ENCODE assay signal across 21 cellular contexts in genomic region chr12:1436015-1436414, GRCh38.
A peak's percentile ranks its signal among the peaks of the same experiment; 100 is the strongest.
DNase-seq lines count a peak whose midpoint lies in the region; TF ChIP-seq lines count a peak whose summit lies in the region.
"Had no signal": no experiment of that assay in that cellular context is flagged by ENCODE, and none has a peak within 500 bp of the region (broad histone marks: within the 10 kb centered on the region; RNA-seq: fewer than 3 reads in every experiment).

No MANE protein-coding gene starts in this region.

- H3K4me1 Mint-ChIP-seq in chondrocyte (ENCODE audit: low read depth) (peaks cover 24% of the 10 kb centered on the region), CD14-positive monocyte (no peaks in the 10 kb centered on the region)
- no peaks in the 10 kb centered on the region for H3K4me1 Mint-ChIP-seq in CD8-positive, alpha-beta memory T cell
- H3K4me1 Mint-ChIP-seq: GM23338 had no signal

- H3K27ac ChIP-seq in cardiac muscle cell (peak overlapping the region; percentile 98), left ventricle myocardium inferior (replicated peaks) (no peak overlapping the region), mucosa of rectum (ENCODE audit: low read depth in 2 of 2, low read length in 2 of 2) (peak overlapping the region; percentile 49 to 76)
- no peak overlapping the region for H3K27ac ChIP-seq in CD8-positive, alpha-beta memory T cell (ENCODE audit: low read depth, low read length)
- H3K27ac ChIP-seq: BLaER1 treated with 17β-estradiol and CSF1 and Interleukin-3, amounts not matched to agents 10 nM and 100 nM; SJSA1 had no signal

- peak overlapping the region; percentile 88 for H3K27ac Mint-ChIP-seq in chondrocyte (ENCODE audit: unreplicated experiment)
- no peak overlapping the region for H3K27ac Mint-ChIP-seq in CD14-positive monocyte
- no peak overlapping the region for H3K27ac Mint-ChIP-seq in CD8-positive, alpha-beta memory T cell
- H3K27ac Mint-ChIP-seq: CD8-positive, alpha-beta T cell; GM23338 had no signal

- intact Hi-C loops in left ventricle myocardium inferior (cut with micrococcal nuclease): no loop called here
- intact Hi-C loops in CD14-positive monocyte (cut with micrococcal nuclease): no loop called here

- H3K27me3 Mint-ChIP-seq in chondrocyte (ENCODE audit: low read depth) (no peaks in the 10 kb centered on the region), CD14-positive monocyte (ENCODE audit: low read depth in 3 of 3) (no peaks in the 10 kb centered on the region)
- no peaks in the 10 kb centered on the region for H3K27me3 Mint-ChIP-seq in CD8-positive, alpha-beta memory T cell

- no peak for TF ChIP-seq CTCF in cardiac muscle cell (IDR thresholded peaks at IDR 0.05; ENCODE audit: low read depth, low read length)
- no peak for TF ChIP-seq CTCF in left ventricle myocardium inferior (IDR thresholded peaks at IDR 0.05; ENCODE audit: borderline replicate concordance)
- TF ChIP-seq CTCF in chondrocyte (IDR thresholded peaks at IDR 0.05): no peak
- no peak for TF ChIP-seq CTCF in CD14-positive monocyte (IDR thresholded peaks at IDR 0.05)

- H3K36me3 Mint-ChIP-seq in chondrocyte (ENCODE audit: low read depth) (no peaks in the 10 kb centered on the region), CD14-positive monocyte (peaks cover 0 to 3% of the 10 kb centered on the region in 2 donors)
- no peaks in the 10 kb centered on the region for H3K36me3 Mint-ChIP-seq in CD8-positive, alpha-beta memory T cell

- no peak overlapping the region for H3K4me3 Mint-ChIP-seq in chondrocyte (ENCODE audit: unreplicated experiment)
- no peak overlapping the region for H3K4me3 Mint-ChIP-seq in CD14-positive monocyte
- H3K4me3 Mint-ChIP-seq in CD8-positive, alpha-beta memory T cell: no peak overlapping the region
- H3K4me3 Mint-ChIP-seq: CD8-positive, alpha-beta T cell; GM23338 had no signal

- H3K36me3 ChIP-seq in cardiac muscle cell (no peaks in the 10 kb centered on the region), left ventricle myocardium inferior (no peaks in the 10 kb centered on the region), mucosa of rectum (ENCODE audit: control insufficient read depth in 2 of 2, insufficient read depth in 2 of 2, low read length in 2 of 2) (no peaks in the 10 kb centered on the region)
- no peaks in the 10 kb centered on the region for H3K36me3 ChIP-seq in CD8-positive, alpha-beta memory T cell (ENCODE audit: insufficient read depth, low read length)
- H3K36me3 ChIP-seq: HAP-1, SJSA1 had no signal

- DNase-seq in cardiac muscle cell (ENCODE audit: low read depth in 1 of 2, low spot score in 1 of 2) (peak in 1 of 2 donors; percentile 15), left ventricle myocardium inferior (no peak), chondrocyte (ENCODE audit: low spot score) (no peak), SIG-M5 treated with dmso at 0.1 percent for 504 hours (lab: John Stamatoyannopoulos, UW; ENCODE audit: unreplicated experiment) (no peak), CD14-positive monocyte (ENCODE audit: low spot score) (no peak)
- DNase-seq in CD8-positive, alpha-beta memory T cell: no peak
- DNase-seq: 8988T; Calu3; CD8-positive, alpha-beta T cell; KBM-7; NCI-H1092 treated with DMSO at 0.1 percent for 48 hours; NCI-H146; NCI-H2029; NCI-H345; NCI-H524; NCI-H774 had no signal

- no peaks in the 10 kb centered on the region for H3K9me3 ChIP-seq in cardiac muscle cell (ENCODE audit: low read depth)
- no peaks in the 10 kb centered on the region for H3K9me3 ChIP-seq in left ventricle myocardium inferior (replicated peaks)
- no peaks in the 10 kb centered on the region for H3K9me3 ChIP-seq in mucosa of rectum (ENCODE audit: control insufficient read depth in 2 of 2, low read length in 2 of 2)
- H3K9me3 ChIP-seq in CD8-positive, alpha-beta memory T cell (ENCODE audit: low read length): no peaks in the 10 kb centered on the region
- H3K9me3 ChIP-seq: BLaER1 treated with 17β-estradiol and CSF1 and Interleukin-3, amounts not matched to agents 10 nM and 100 nM; HAP-1; SJSA1 had no signal

- H3K27me3 ChIP-seq in cardiac muscle cell: no peaks in the 10 kb centered on the region
- no peaks in the 10 kb centered on the region for H3K27me3 ChIP-seq in left ventricle myocardium inferior (ENCODE audit: low read depth)
- H3K27me3 ChIP-seq in mucosa of rectum (ENCODE audit: control insufficient read depth in 2 of 2, insufficient read depth in 2 of 2, low read length in 2 of 2): no peaks in the 10 kb centered on the region
- H3K27me3 ChIP-seq in CD8-positive, alpha-beta memory T cell (ENCODE audit: insufficient read depth, low read length, poor library complexity, severe bottlenecking): no peaks in the 10 kb centered on the region
- H3K27me3 ChIP-seq: BLaER1 treated with 17β-estradiol and CSF1 and Interleukin-3, amounts not matched to agents 10 nM and 100 nM; SJSA1 had no signal

- no peak overlapping the region for H3K4me3 ChIP-seq in cardiac muscle cell
- H3K4me3 ChIP-seq in left ventricle myocardium inferior: no peak overlapping the region
- peak overlapping the region in 1 of 2 donors; percentile 4 for H3K4me3 ChIP-seq in mucosa of rectum (ENCODE audit: low read length in 2 of 2)
- no peak overlapping the region for H3K4me3 ChIP-seq in CD8-positive, alpha-beta memory T cell (ENCODE audit: low read length)
- H3K4me3 ChIP-seq: BLaER1 treated with 17β-estradiol and CSF1 and Interleukin-3, amounts not matched to agents 10 nM and 100 nM; GM23338; HAP-1; SJSA1 had no signal

- CTCF ChIA-PET in CD8-positive, alpha-beta memory T cell (lab: Charles Lee): interaction anchor here (0.6 kb wide), 1 partner anchor 19 kb away, joined by 3 read pairs; no protein-coding TSS in a partner anchor

- no peak overlapping the region for H3K9ac ChIP-seq in mucosa of rectum (ENCODE audit: low read depth in 1 of 2, low read length in 2 of 2)
- H3K9ac ChIP-seq: BLaER1 treated with 17β-estradiol and CSF1 and Interleukin-3, amounts not matched to agents 10 nM and 100 nM had no signal

- POLR2A ChIA-PET in CD8-positive, alpha-beta memory T cell (lab: Charles Lee): no interaction called here

- peaks cover 57% of the 10 kb centered on the region for H3K4me1 ChIP-seq in cardiac muscle cell (ENCODE audit: low read depth)
- peaks cover 26% of the 10 kb centered on the region for H3K4me1 ChIP-seq in left ventricle myocardium inferior
- peaks cover 8 to 11% of the 10 kb centered on the region in 2 donors for H3K4me1 ChIP-seq in mucosa of rectum (ENCODE audit: control insufficient read depth in 2 of 2, insufficient read depth in 2 of 2, low read length in 2 of 2)
- no peaks in the 10 kb centered on the region for H3K4me1 ChIP-seq in CD8-positive, alpha-beta memory T cell (ENCODE audit: insufficient read depth, low read length)
- H3K4me1 ChIP-seq: SJSA1 had no signal

- H3K9me3 Mint-ChIP-seq in chondrocyte (ENCODE audit: low read depth): no peaks in the 10 kb centered on the region
- H3K9me3 Mint-ChIP-seq in CD14-positive monocyte: peaks cover 0 to 4% (median 0%) of the 10 kb centered on the region in 7 donors
- H3K9me3 Mint-ChIP-seq in CD8-positive, alpha-beta memory T cell: no peaks in the 10 kb centered on the region
- H3K9me3 Mint-ChIP-seq: CD8-positive, alpha-beta T cell; GM23338 had no signal

Comparison
In these comparisons a context has a peak if more than half of its experiments do, and no peak if none do; other contexts are left out.
1. H3K27ac ChIP-seq: peak in cardiac muscle cell (single experiment) and mucosa of rectum (2 of 2); none in left ventricle myocardium inferior (single experiment) and CD8-positive, alpha-beta memory T cell (single experiment).